ENCODE assay signal across 16 cellular contexts in genomic region chr18:28834889-28835288, GRCh38.
A peak's percentile ranks its signal among the peaks of the same experiment; 100 is the strongest.
DNase-seq lines count a peak whose midpoint lies in the region; ATAC-seq and TF ChIP-seq lines count a peak whose summit lies in the region.
"Had no signal": no experiment of that assay in that cellular context is flagged by ENCODE, and none has a peak within 500 bp of the region (broad histone marks: within the 10 kb centered on the region; RNA-seq: fewer than 3 reads in every experiment).

No MANE protein-coding gene starts in this region.

- CTCF ChIA-PET in SK-N-SH (lab: Yijun Ruan, JAX) = no interaction called here

- H3K4me1 ChIP-seq in GM23248 (ENCODE audit: insufficient read depth) (peaks cover 20% of the 10 kb centered on the region), SK-N-SH (ENCODE audit: control insufficient read depth in 1 of 2, insufficient read depth in 2 of 2, low read depth in 1 of 2, low read length in 1 of 2) (peaks cover 0 to 7% of the 10 kb centered on the region in 2 experiments; a peak in 1 of 4 replicates), smooth muscle cell (ENCODE audit: low read depth) (no peaks in the 10 kb centered on the region)
- H3K4me1 ChIP-seq: Caco-2, HAP-1, transverse colon had no signal

- H3F3A ChIP-seq in GM23248 (ENCODE audit: insufficient read depth) (peaks cover 10% of the 10 kb centered on the region; the same call in 1 of the 2 replicates), SK-N-SH (replicated peaks; ENCODE audit: insufficient read depth) (no peaks in the 10 kb centered on the region), smooth muscle cell (ENCODE audit: low read depth) (no peaks in the 10 kb centered on the region)

- peak overlapping the region; percentile 50 for H3K27ac ChIP-seq in GM23248
- peak overlapping the region in 1 of 2 experiments; percentile 66; a peak in 2 of 4 replicates for H3K27ac ChIP-seq in SK-N-SH (ENCODE audit: low read depth in 2 of 2, low read length in 1 of 2)
- H3K27ac ChIP-seq in smooth muscle cell (ENCODE audit: low read depth) = peak overlapping the region; percentile 4
- H3K27ac ChIP-seq: hepatocyte, transverse colon had no signal

- no peaks in the 10 kb centered on the region for H3K9me2 ChIP-seq in GM23248 (ENCODE audit: insufficient read depth)
- no peaks in the 10 kb centered on the region for H3K9me2 ChIP-seq in SK-N-SH

- POLR2A ChIA-PET in SK-N-SH (lab: Yijun Ruan, JAX) = no interaction called here

- H3K9ac ChIP-seq in GM23248 = no peak overlapping the region
- H3K9ac ChIP-seq in SK-N-SH = no peak overlapping the region
- no peak overlapping the region for H3K9ac ChIP-seq in smooth muscle cell (ENCODE audit: low read depth)

- H2AFZ ChIP-seq in GM23248 = 0 out of 2 replicates have a peak overlapping the region, but pooled peaks have one; percentile 8
- peak overlapping the region; percentile 80 for H2AFZ ChIP-seq in SK-N-SH (ENCODE audit: low read depth)
- peak overlapping the region; percentile 20 for H2AFZ ChIP-seq in smooth muscle cell (ENCODE audit: low read depth)
- H2AFZ ChIP-seq: hepatocyte had no signal

- H3K4me2 ChIP-seq in GM23248 (ENCODE audit: unreplicated experiment) (peak overlapping the region; percentile 53), SK-N-SH (no peak overlapping the region), smooth muscle cell (no peak overlapping the region)
- H3K4me2 ChIP-seq: hepatocyte had no signal

- TF ChIP-seq RAD21 in SK-N-SH (IDR thresholded peaks at IDR 0.05; ENCODE audit: low read length) = no peak

- ATAC-seq in GM21619 (IDR thresholded peaks at IDR 0.05; ENCODE audit: unreplicated experiment) = no peak
- no peak for ATAC-seq in HG03135 (IDR thresholded peaks at IDR 0.05; ENCODE audit: unreplicated experiment)
- ATAC-seq: activated naive CD4-positive, alpha-beta T cell treated with anti-CD3 and anti-CD28 coated beads, Interleukin-2, amount 50 U/mL, for 72 hours had no signal

- H3K27me3 ChIP-seq in GM23248 (replicated peaks; ENCODE audit: insufficient read depth) (no peaks in the 10 kb centered on the region), SK-N-SH (ENCODE audit: insufficient read depth) (no peaks in the 10 kb centered on the region), smooth muscle cell (ENCODE audit: low read depth) (no peaks in the 10 kb centered on the region)
- H3K27me3 ChIP-seq: hepatocyte, transverse colon had no signal

- no peaks in the 10 kb centered on the region for H3K9me3 ChIP-seq in GM23248 (ENCODE audit: low read depth)
- H3K9me3 ChIP-seq in SK-N-SH = no peaks in the 10 kb centered on the region
- H3K9me3 ChIP-seq in smooth muscle cell (replicated peaks; ENCODE audit: low read depth) = no peaks in the 10 kb centered on the region
- H3K9me3 ChIP-seq: Caco-2, HAP-1, transverse colon had no signal

- TF ChIP-seq CTCF in SK-N-SH (IDR thresholded peaks at IDR 0.05) (no peak), fibroblast of mammary gland (conservative IDR thresholded peaks at IDR 0.05; ENCODE audit: control insufficient read depth, insufficient read depth, low read depth, low read length) (no peak), smooth muscle cell (IDR thresholded peaks at IDR 0.05; ENCODE audit: borderline replicate concordance, insufficient read depth, poor library complexity, severe bottlenecking) (no peak)

- H4K20me1 ChIP-seq in GM23248 (ENCODE audit: insufficient read depth) (no peaks in the 10 kb centered on the region), SK-N-SH (ENCODE audit: insufficient read depth) (no peaks in the 10 kb centered on the region), smooth muscle cell (ENCODE audit: low read depth) (no peaks in the 10 kb centered on the region)

- no peak overlapping the region for H3K4me3 ChIP-seq in GM23248
- no peak overlapping the region for H3K4me3 ChIP-seq in SK-N-SH (ENCODE audit: low read depth in 2 of 2, low read length in 1 of 2)
- no peak overlapping the region for H3K4me3 ChIP-seq in fibroblast of mammary gland (ENCODE audit: control insufficient read depth, low read depth, low read length)
- H3K4me3 ChIP-seq in smooth muscle cell = no peak overlapping the region
- H3K4me3 ChIP-seq: HAP-1, hepatocyte, transverse colon had no signal

- H3K79me2 ChIP-seq in GM23248 (ENCODE audit: insufficient read depth) (no peaks in the 10 kb centered on the region), SK-N-SH (ENCODE audit: insufficient read depth) (no peaks in the 10 kb centered on the region), smooth muscle cell (ENCODE audit: low read depth) (no peaks in the 10 kb centered on the region)
- H3K79me2 ChIP-seq: hepatocyte had no signal

- H3K36me3 ChIP-seq in GM23248 (ENCODE audit: low read depth) = no peaks in the 10 kb centered on the region
- no peaks in the 10 kb centered on the region for H3K36me3 ChIP-seq in SK-N-SH (replicated peaks in 1 of 2; ENCODE audit: control insufficient read depth in 1 of 2, insufficient read depth in 2 of 2, low read length in 1 of 2)
- no peaks in the 10 kb centered on the region for H3K36me3 ChIP-seq in smooth muscle cell (ENCODE audit: low read depth)
- H3K36me3 ChIP-seq: HAP-1, transverse colon had no signal

- DNase-seq in GM23248 (peak; percentile 86), SK-N-SH (no peak), fibroblast of mammary gland (ENCODE audit: low read depth) (peak; percentile 84), smooth muscle cell (lab: John Stamatoyannopoulos, UW; ENCODE audit: unreplicated experiment) (no peak), KBM-7 (no peak)
- DNase-seq in activated T-cell treated with anti-CD3 and anti-CD28 coated beads, Interleukin-2, amount 50 U/mL, for 1 hour = no peak
- DNase-seq: Caco-2, NCI-H1436 treated with DMSO at 0.1 percent for 48 hours, NCI-H69, SHP77 treated with DMSO at 0.1 percent for 48 hours, transverse colon had no signal

- 28 to 34% methylated on average over 4 of the region's 4 CpGs for WGBS in GM23248 (ENCODE audit: low coverage in 1 of 2, low lambda C conversion rate in 2 of 2, missing lambda C conversion rate in 2 of 2), 2 experiments
- WGBS in SK-N-SH (ENCODE audit: low lambda C conversion rate) = 36% methylated on average over 4 of the region's 4 CpGs
- WGBS in smooth muscle cell (ENCODE audit: low lambda C conversion rate) = 53% methylated on average over 4 of the region's 4 CpGs

- peak in 1 of 2 experiments; percentile 57; a peak in 1 of 4 replicates for TF ChIP-seq EP300 in SK-N-SH (IDR thresholded peaks at IDR 0.05; ENCODE audit: borderline replicate concordance in 1 of 2, low read depth in 1 of 2, low read length in 1 of 2)

- in situ Hi-C loops in GM23248 (cut with MboI) = no loop called here
- in situ Hi-C loops in KBM-7 (cut with MboI; ENCODE audit: low pct_unique_long_range_greater_than_20kb, low sequenced_read_pairs) = no loop called here

TF ChIP-seq in SK-N-SH, 30 proteins besides CTCF, POLR2A, EP300 and RAD21 (continues in another document):
- no peak for TF ChIP-seq GATA2 (CRISPR knock-in tag; IDR thresholded peaks at IDR 0.05)
- TF ChIP-seq ZBTB33 (IDR thresholded peaks at IDR 0.05; ENCODE audit: borderline replicate concordance, low read depth) = no peak
- TF ChIP-seq POLR2AphosphoS5 (IDR thresholded peaks at IDR 0.05; ENCODE audit: low read depth, low read length) = no peak
- TF ChIP-seq RCOR1 (IDR thresholded peaks at IDR 0.05; ENCODE audit: low read length) = no peak
- TF ChIP-seq GABPA (IDR thresholded peaks at IDR 0.05; ENCODE audit: low read depth) = no peak
- peak; percentile 35; the same call in 1 of the 2 replicates for TF ChIP-seq JUND (IDR thresholded peaks at IDR 0.05)
- TF ChIP-seq NFIC (IDR thresholded peaks at IDR 0.05; ENCODE audit: borderline replicate concordance) = 0 out of 2 replicates have a peak, but pooled peaks have one; percentile 20
- no peak for TF ChIP-seq USF2 (IDR thresholded peaks at IDR 0.05; ENCODE audit: borderline replicate concordance, low read depth, low read length)
- TF ChIP-seq, protein P1, sequence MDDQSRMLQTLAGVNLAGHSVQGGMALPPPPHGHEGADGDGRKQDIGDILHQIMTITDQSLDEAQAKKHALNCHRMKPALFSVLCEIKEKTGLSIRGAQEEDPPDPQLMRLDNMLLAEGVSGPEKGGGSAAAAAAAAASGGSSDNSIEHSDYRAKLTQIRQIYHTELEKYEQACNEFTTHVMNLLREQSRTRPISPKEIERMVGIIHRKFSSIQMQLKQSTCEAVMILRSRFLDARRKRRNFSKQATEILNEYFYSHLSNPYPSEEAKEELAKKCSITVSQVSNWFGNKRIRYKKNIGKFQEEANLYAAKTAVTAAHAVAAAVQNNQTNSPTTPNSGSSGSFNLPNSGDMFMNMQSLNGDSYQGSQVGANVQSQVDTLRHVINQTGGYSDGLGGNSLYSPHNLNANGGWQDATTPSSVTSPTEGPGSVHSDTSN (IDR thresholded peaks at IDR 0.05) = peak; percentile 44; the same call in 1 of the 2 replicates
- TF ChIP-seq TCF12 (IDR thresholded peaks at IDR 0.05) = peak; percentile 81
- TF ChIP-seq FOSL2 (IDR thresholded peaks at IDR 0.05; ENCODE audit: borderline replicate concordance, low read depth) = peak; percentile 49

Comparison
In these comparisons a context has a peak if more than half of its experiments do, and no peak if none do; other contexts are left out.
1. DNase-seq: peak in GM23248 (single experiment) and fibroblast of mammary gland (single experiment); none in SK-N-SH (single experiment), smooth muscle cell (single experiment), activated T-cell treated with anti-CD3 and anti-CD28 coated beads, Interleukin-2, amount 50 U/mL, for 1 hour (single experiment) and KBM-7 (single experiment).
2. H2AFZ ChIP-seq: peak in every context shown above with its lines; median percentile 80 in SK-N-SH; 20 in smooth muscle cell; 8 in GM23248.